3 cellular contexts compared by ENCODE assay signal in genomic region chr2:59385971-59386370, GRCh38.
"Had no signal": no experiment of that assay in that cellular context is flagged by ENCODE, and none has a peak within 500 bp of the region (broad histone marks: within the 10 kb centered on the region; RNA-seq: fewer than 3 reads in every experiment).

No MANE protein-coding gene starts in this region.

- ATAC-seq: GM12878 had no signal

- DNase-seq: GDM1, GF-D8 had no signal
